Comparison of ENCODE assay signal across 1 cellular context in the genomic region with DNA sequence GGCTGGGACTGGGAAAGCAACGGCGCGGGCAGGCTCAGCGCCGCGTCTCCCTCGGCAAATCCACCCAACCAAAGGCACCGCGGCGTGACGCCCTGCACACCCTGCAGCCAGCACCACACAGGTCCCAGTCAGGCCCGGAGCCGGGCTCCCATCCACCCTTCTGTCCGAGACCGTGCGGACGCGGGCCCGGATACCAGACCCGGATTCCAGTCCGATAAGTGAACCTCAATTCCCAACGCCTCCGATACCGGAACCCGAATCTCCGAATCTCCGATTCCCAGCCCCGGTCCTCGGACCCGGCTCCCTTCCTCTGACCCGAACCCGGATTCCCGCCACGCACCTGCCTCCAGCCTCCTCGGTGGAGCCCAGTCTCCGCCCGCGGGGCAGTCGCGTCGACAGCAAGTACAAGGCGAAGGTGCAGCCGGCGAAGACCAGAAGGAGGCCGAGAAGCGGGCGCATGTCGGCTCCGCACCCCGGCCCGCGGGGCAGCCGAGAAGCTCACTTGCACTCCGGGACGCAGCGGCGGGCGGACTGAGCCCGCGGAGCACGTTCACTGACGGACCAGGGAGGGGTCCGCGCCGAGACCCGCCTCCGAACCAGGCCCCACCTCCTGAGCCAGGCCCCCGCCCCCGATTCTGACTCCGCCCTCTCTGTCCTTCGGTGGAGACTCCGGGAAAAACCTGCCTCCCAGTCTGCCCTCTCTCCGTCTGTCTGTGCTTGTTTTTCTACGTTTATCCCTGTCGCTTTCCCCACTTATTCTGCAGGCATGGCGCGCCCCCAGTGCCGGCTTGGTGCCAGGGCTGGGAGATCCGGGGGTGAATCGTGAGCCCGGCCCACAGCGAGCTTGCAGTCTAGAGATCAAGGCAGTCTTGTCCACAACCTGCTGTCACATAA.
TF ChIP-seq lines count a peak whose summit lies in the region.

A gene (minus strand): TSS at position 533 of the 894 bp plus-strand sequence. CDS start 74 bp downstream, at position 459.

TF ChIP-seq in K562, 482 proteins besides CTCF, POLR2A, EP300 and RAD21 (continued from another document and continues in another):
- TF ChIP-seq, protein P1, sequence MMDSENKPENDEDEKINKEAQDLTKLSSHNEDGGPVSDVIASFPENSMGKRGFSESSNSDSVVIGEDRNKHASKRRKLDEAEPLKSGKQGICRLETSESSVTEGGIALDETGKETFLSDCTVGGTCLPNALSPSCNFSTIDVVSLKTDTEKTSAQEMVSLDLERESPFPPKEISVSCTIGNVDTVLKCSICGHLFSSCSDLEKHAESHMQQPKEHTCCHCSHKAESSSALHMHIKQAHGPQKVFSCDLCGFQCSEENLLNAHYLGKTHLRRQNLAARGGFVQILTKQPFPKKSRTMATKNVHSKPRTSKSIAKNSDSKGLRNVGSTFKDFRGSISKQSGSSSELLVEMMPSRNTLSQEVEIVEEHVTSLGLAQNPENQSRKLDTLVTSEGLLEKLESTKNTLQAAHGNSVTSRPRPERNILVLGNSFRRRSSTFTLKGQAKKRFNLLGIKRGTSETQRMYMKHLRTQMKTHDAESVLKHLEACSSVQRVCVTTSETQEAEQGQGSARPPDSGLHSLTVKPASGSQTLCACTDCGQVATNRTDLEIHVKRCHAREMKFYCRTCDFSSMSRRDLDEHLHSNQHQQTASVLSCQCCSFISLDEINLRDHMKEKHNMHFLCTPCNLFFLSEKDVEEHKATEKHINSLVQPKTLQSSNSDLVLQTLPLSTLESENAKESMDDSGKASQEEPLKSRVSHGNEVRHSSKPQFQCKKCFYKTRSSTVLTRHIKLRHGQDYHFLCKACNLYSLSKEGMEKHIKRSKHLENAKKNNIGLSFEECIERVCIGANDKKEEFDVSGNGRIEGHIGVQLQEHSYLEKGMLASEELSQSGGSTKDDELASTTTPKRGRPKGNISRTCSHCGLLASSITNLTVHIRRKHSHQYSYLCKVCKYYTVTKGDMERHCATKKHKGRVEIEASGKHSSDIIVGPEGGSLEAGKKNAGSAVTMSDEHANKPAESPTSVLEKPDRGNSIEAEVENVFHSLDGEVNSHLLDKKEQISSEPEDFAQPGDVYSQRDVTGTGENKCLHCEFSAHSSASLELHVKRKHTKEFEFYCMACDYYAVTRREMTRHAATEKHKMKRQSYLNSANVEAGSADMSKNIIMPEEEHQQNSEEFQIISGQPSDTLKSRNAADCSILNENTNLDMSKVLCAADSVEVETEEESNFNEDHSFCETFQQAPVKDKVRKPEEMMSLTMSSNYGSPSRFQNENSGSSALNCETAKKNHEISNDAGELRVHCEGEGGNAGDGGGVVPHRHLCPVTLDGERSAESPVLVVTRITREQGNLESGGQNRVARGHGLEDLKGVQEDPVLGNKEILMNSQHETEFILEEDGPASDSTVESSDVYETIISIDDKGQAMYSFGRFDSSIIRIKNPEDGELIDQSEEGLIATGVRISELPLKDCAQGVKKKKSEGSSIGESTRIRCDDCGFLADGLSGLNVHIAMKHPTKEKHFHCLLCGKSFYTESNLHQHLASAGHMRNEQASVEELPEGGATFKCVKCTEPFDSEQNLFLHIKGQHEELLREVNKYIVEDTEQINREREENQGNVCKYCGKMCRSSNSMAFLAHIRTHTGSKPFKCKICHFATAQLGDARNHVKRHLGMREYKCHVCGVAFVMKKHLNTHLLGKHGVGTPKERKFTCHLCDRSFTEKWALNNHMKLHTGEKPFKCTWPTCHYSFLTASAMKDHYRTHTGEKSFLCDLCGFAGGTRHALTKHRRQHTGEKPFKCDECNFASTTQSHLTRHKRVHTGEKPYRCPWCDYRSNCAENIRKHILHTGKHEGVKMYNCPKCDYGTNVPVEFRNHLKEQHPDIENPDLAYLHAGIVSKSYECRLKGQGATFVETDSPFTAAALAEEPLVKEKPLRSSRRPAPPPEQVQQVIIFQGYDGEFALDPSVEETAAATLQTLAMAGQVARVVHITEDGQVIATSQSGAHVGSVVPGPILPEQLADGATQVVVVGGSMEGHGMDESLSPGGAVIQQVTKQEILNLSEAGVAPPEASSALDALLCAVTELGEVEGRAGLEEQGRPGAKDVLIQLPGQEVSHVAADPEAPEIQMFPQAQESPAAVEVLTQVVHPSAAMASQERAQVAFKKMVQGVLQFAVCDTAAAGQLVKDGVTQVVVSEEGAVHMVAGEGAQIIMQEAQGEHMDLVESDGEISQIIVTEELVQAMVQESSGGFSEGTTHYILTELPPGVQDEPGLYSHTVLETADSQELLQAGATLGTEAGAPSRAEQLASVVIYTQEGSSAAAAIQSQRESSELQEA (IDR thresholded peaks at IDR 0.05; ENCODE audit: low read depth), result no peak
- TF ChIP-seq TFAM (CRISPR knock-in tag; conservative IDR thresholded peaks at IDR 0.05), result no peak
- TF ChIP-seq FUS (optimal IDR thresholded peaks at IDR 0.05; ENCODE audit: low read depth, low read length), result peak; percentile 24
- 0 out of 2 replicates have a peak, but pooled peaks have one; percentile 33 for TF ChIP-seq NR3C1 (CRISPR knock-in tag; IDR thresholded peaks at IDR 0.05)
- peak; percentile 72 for TF ChIP-seq NFIC (IDR thresholded peaks at IDR 0.05)
- peak; percentile 23; the same call in 1 of the 2 replicates for TF ChIP-seq STAT5A (IDR thresholded peaks at IDR 0.05; ENCODE audit: borderline replicate concordance, low read length)
- TF ChIP-seq RHOXF2B (CRISPR knock-in tag; conservative IDR thresholded peaks at IDR 0.05), result 0 out of 2 replicates have a peak, but pooled peaks have one; percentile 76
- no peak for TF ChIP-seq HMG20A (CRISPR knock-in tag; conservative IDR thresholded peaks at IDR 0.05)
- TF ChIP-seq, protein P2, sequence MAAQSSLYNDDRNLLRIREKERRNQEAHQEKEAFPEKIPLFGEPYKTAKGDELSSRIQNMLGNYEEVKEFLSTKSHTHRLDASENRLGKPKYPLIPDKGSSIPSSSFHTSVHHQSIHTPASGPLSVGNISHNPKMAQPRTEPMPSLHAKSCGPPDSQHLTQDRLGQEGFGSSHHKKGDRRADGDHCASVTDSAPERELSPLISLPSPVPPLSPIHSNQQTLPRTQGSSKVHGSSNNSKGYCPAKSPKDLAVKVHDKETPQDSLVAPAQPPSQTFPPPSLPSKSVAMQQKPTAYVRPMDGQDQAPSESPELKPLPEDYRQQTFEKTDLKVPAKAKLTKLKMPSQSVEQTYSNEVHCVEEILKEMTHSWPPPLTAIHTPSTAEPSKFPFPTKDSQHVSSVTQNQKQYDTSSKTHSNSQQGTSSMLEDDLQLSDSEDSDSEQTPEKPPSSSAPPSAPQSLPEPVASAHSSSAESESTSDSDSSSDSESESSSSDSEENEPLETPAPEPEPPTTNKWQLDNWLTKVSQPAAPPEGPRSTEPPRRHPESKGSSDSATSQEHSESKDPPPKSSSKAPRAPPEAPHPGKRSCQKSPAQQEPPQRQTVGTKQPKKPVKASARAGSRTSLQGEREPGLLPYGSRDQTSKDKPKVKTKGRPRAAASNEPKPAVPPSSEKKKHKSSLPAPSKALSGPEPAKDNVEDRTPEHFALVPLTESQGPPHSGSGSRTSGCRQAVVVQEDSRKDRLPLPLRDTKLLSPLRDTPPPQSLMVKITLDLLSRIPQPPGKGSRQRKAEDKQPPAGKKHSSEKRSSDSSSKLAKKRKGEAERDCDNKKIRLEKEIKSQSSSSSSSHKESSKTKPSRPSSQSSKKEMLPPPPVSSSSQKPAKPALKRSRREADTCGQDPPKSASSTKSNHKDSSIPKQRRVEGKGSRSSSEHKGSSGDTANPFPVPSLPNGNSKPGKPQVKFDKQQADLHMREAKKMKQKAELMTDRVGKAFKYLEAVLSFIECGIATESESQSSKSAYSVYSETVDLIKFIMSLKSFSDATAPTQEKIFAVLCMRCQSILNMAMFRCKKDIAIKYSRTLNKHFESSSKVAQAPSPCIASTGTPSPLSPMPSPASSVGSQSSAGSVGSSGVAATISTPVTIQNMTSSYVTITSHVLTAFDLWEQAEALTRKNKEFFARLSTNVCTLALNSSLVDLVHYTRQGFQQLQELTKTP (IDR thresholded peaks at IDR 0.05; ENCODE audit: low read depth in 1 of 2, partially characterized antibody in 2 of 2), result no peak
- TF ChIP-seq, protein P3, sequence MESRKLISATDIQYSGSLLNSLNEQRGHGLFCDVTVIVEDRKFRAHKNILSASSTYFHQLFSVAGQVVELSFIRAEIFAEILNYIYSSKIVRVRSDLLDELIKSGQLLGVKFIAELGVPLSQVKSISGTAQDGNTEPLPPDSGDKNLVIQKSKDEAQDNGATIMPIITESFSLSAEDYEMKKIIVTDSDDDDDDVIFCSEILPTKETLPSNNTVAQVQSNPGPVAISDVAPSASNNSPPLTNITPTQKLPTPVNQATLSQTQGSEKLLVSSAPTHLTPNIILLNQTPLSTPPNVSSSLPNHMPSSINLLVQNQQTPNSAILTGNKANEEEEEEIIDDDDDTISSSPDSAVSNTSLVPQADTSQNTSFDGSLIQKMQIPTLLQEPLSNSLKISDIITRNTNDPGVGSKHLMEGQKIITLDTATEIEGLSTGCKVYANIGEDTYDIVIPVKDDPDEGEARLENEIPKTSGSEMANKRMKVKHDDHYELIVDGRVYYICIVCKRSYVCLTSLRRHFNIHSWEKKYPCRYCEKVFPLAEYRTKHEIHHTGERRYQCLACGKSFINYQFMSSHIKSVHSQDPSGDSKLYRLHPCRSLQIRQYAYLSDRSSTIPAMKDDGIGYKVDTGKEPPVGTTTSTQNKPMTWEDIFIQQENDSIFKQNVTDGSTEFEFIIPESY (CRISPR knock-in tag; IDR thresholded peaks at IDR 0.05), result peak; percentile 53; the same call in 1 of the 2 replicates
- peak; percentile 88 for TF ChIP-seq POLR2AphosphoS5 (IDR thresholded peaks at IDR 0.05; ENCODE audit: control insufficient read depth, insufficient read depth, low read depth, low read length)
- TF ChIP-seq, protein P4, sequence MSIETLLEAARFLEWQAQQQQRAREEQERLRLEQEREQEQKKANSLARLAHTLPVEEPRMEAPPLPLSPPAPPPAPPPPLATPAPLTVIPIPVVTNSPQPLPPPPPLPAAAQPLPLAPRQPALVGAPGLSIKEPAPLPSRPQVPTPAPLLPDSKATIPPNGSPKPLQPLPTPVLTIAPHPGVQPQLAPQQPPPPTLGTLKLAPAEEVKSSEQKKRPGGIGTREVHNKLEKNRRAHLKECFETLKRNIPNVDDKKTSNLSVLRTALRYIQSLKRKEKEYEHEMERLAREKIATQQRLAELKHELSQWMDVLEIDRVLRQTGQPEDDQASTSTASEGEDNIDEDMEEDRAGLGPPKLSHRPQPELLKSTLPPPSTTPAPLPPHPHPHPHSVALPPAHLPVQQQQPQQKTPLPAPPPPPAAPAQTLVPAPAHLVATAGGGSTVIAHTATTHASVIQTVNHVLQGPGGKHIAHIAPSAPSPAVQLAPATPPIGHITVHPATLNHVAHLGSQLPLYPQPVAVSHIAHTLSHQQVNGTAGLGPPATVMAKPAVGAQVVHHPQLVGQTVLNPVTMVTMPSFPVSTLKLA (conservative IDR thresholded peaks at IDR 0.05), result peak in 1 of 2 experiments; percentile 90; a peak in 3 of 4 replicates
- no peak; the same call in 1 of the 2 replicates for TF ChIP-seq CBFA2T2 (conservative IDR thresholded peaks at IDR 0.05)
- TF ChIP-seq CBX3 (IDR thresholded peaks at IDR 0.05; ENCODE audit: borderline replicate concordance in 1 of 2, low read length in 2 of 2), result peak in 1 of 2 experiments; percentile 87; a peak in 1 of 3 replicates
- TF ChIP-seq ZEB2 (IDR thresholded peaks at IDR 0.05), result peak; percentile 97
- TF ChIP-seq KHSRP (IDR thresholded peaks at IDR 0.05), result no peak
- peak; percentile 97 for TF ChIP-seq PHF8 (IDR thresholded peaks at IDR 0.05; ENCODE audit: borderline replicate concordance, low read length)
- peak; percentile 99 for TF ChIP-seq C11orf30 (IDR thresholded peaks at IDR 0.05; ENCODE audit: low read depth)
- TF ChIP-seq NCOA2 (IDR thresholded peaks at IDR 0.05; ENCODE audit: partially characterized antibody in 2 of 2), result no peak
- no peak for TF ChIP-seq HIVEP1 (CRISPR knock-in tag; IDR thresholded peaks at IDR 0.05)
- no peak for TF ChIP-seq ZNF143 (CRISPR knock-in tag; IDR thresholded peaks at IDR 0.05)
- no peak for TF ChIP-seq ARNT (IDR thresholded peaks at IDR 0.05)
- TF ChIP-seq MEF2D (tag; conservative IDR thresholded peaks at IDR 0.05; ENCODE audit: low read depth), result 0 out of 2 replicates have a peak, but pooled peaks have one; percentile 32
- TF ChIP-seq, protein P5, sequence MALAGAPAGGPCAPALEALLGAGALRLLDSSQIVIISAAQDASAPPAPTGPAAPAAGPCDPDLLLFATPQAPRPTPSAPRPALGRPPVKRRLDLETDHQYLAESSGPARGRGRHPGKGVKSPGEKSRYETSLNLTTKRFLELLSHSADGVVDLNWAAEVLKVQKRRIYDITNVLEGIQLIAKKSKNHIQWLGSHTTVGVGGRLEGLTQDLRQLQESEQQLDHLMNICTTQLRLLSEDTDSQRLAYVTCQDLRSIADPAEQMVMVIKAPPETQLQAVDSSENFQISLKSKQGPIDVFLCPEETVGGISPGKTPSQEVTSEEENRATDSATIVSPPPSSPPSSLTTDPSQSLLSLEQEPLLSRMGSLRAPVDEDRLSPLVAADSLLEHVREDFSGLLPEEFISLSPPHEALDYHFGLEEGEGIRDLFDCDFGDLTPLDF (CRISPR knock-in tag; IDR thresholded peaks at IDR 0.05), result peak; percentile 73
- no peak for TF ChIP-seq SIRT6 (IDR thresholded peaks at IDR 0.05; ENCODE audit: low read depth, low read length)
- TF ChIP-seq, protein P6, sequence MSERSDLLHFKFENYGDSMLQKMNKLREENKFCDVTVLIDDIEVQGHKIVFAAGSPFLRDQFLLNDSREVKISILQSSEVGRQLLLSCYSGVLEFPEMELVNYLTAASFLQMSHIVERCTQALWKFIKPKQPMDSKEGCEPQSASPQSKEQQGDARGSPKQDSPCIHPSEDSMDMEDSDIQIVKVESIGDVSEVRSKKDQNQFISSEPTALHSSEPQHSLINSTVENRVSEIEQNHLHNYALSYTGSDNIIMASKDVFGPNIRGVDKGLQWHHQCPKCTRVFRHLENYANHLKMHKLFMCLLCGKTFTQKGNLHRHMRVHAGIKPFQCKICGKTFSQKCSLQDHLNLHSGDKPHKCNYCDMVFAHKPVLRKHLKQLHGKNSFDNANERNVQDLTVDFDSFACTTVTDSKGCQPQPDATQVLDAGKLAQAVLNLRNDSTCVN (CRISPR knock-in tag; IDR thresholded peaks at IDR 0.05), result no peak
- no peak for TF ChIP-seq NFYB (IDR thresholded peaks at IDR 0.05; ENCODE audit: extremely low read depth, insufficient read length)
- no peak for TF ChIP-seq THRAP3 (IDR thresholded peaks at IDR 0.05; ENCODE audit: borderline replicate concordance)
- TF ChIP-seq RBM39 (optimal IDR thresholded peaks at IDR 0.05; ENCODE audit: low read depth, low read length), result no peak
- no peak for TF ChIP-seq ZNF780A (CRISPR knock-in tag; IDR thresholded peaks at IDR 0.05)
- peak; percentile 59; the same call in 1 of the 2 replicates for TF ChIP-seq E2F3 (CRISPR knock-in tag; IDR thresholded peaks at IDR 0.05)
- TF ChIP-seq ZNF134 (CRISPR knock-in tag; conservative IDR thresholded peaks at IDR 0.05), result no peak
